In the genomic region with DNA sequence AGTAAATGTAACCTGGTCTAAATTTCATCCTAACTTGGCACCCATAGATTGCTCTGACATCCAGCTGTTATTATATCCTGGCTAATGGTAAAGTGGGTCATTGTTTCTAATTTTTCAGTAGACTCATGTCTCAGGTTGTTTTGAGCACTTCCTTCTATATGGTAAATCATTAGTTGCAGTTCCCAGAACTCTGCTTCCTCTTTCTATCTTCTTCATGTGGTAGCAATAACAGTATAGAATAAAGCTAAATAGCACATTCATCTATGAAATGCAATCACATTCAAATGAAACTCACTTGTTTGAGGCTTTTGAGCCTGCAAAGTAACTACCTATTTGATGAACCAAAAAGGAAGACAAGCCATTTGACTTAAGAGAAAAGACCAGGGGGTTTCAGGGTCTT, we compare ENCODE assay signal across 13 cellular contexts.
A peak's percentile ranks its signal among the peaks of the same experiment; 100 is the strongest.
DNase-seq lines count a peak whose midpoint lies in the region; ATAC-seq and TF ChIP-seq lines count a peak whose summit lies in the region.
"Had no signal": no experiment of that assay in that cellular context is flagged by ENCODE, and none has a peak within 500 bp of the region (broad histone marks: within the 10 kb centered on the region; RNA-seq: fewer than 3 reads in every experiment).

No MANE protein-coding gene starts in this region.

- no peak for DNase-seq in activated CD8-positive, alpha-beta T cell treated with anti-CD3 and anti-CD28 coated beads for 36 hours
- DNase-seq in heart right ventricle: no peak
- no peak for DNase-seq in NCI-H774 (lab: John Stamatoyannopoulos, UW)
- DNase-seq in HAP-1 (ENCODE audit: low spot score in 2 of 2): no peak
- DNase-seq in ascending aorta (ENCODE audit: low spot score in 2 of 2): no peak
- DNase-seq: Caco-2, NCI-H524, small intestine had no signal

- H3K27me3 Mint-ChIP-seq in activated CD8-positive, alpha-beta T cell treated with anti-CD3 and anti-CD28 coated beads for 36 hours: no peaks in the 10 kb centered on the region
- H3K27me3 Mint-ChIP-seq: activated T-helper 17 cell treated with anti-CD3 and anti-CD28 coated beads, Interleukin-2, amount 50 U/mL, for 72 hours; stimulated activated naive CD8-positive, alpha-beta T cell treated with anti-CD3 and anti-CD28 coated beads, Interleukin-15, Interleukin-2, amounts not matched to agents 100 ng/mL and 50 ng/mL, for 24 hours had no signal

- H3K9me3 Mint-ChIP-seq in activated CD8-positive, alpha-beta T cell treated with anti-CD3 and anti-CD28 coated beads for 36 hours: no peaks in the 10 kb centered on the region
- H3K9me3 Mint-ChIP-seq: activated T-helper 17 cell treated with anti-CD3 and anti-CD28 coated beads, Interleukin-2, amount 50 U/mL, for 72 hours; stimulated activated naive CD8-positive, alpha-beta T cell treated with anti-CD3 and anti-CD28 coated beads, Interleukin-15, Interleukin-2, amounts not matched to agents 100 ng/mL and 50 ng/mL, for 24 hours had no signal

- H3K4me3 ChIP-seq in heart right ventricle: no peak overlapping the region
- no peak overlapping the region for H3K4me3 ChIP-seq in HAP-1
- no peak overlapping the region for H3K4me3 ChIP-seq in ascending aorta

- H3K27ac ChIP-seq in heart right ventricle (no peak overlapping the region), ascending aorta (no peak overlapping the region)

- peaks cover 0 to 24% (median 0%) of the 10 kb centered on the region in 9 donors for H3K4me1 ChIP-seq in heart right ventricle
- no peaks in the 10 kb centered on the region for H3K4me1 ChIP-seq in HAP-1
- H3K4me1 ChIP-seq in ascending aorta: no peaks in the 10 kb centered on the region
- H3K4me1 ChIP-seq: Caco-2 had no signal

- POLR2A ChIA-PET in activated CD8-positive, alpha-beta T cell treated with anti-CD3 and anti-CD28 coated beads for 36 hours (lab: Charles Lee): interaction anchor here (1.2 kb wide), 1 partner anchor 10 kb away, joined by 5 read pairs; no protein-coding TSS in a partner anchor

- peaks cover 9% of the 10 kb centered on the region for H3K4me1 Mint-ChIP-seq in activated CD8-positive, alpha-beta T cell treated with anti-CD3 and anti-CD28 coated beads for 36 hours (ENCODE audit: low read depth)
- H3K4me1 Mint-ChIP-seq: activated T-helper 17 cell treated with anti-CD3 and anti-CD28 coated beads, Interleukin-2, amount 50 U/mL, for 72 hours had no signal

- H3K27me3 ChIP-seq in heart right ventricle: no peaks in the 10 kb centered on the region
- no peaks in the 10 kb centered on the region for H3K27me3 ChIP-seq in HAP-1 (ENCODE audit: low read depth)
- no peaks in the 10 kb centered on the region for H3K27me3 ChIP-seq in ascending aorta

- in situ Hi-C loops in HAP-1 (cut with MboI; ENCODE audit: low sequenced_read_pairs): loop anchor here (25.0 kb wide), 1 partner anchor 362 kb away; the partner anchor contains the start of genes ADCY4 and RIPK3

- no peak overlapping the region for H3K4me3 Mint-ChIP-seq in activated CD8-positive, alpha-beta T cell treated with anti-CD3 and anti-CD28 coated beads for 36 hours
- H3K4me3 Mint-ChIP-seq: activated T-helper 17 cell treated with anti-CD3 and anti-CD28 coated beads, Interleukin-2, amount 50 U/mL, for 72 hours; stimulated activated naive CD8-positive, alpha-beta T cell treated with anti-CD3 and anti-CD28 coated beads, Interleukin-15, Interleukin-2, amounts not matched to agents 100 ng/mL and 50 ng/mL, for 24 hours had no signal

- intact Hi-C loops in activated CD8-positive, alpha-beta T cell treated with anti-CD3 and anti-CD28 coated beads for 36 hours (cut with micrococcal nuclease): no loop called here
- intact Hi-C loops in heart right ventricle (cut with DNase I): no loop called here
- intact Hi-C loops in ascending aorta (cut with DNase I): no loop called here

- H3K36me3 Mint-ChIP-seq in activated CD8-positive, alpha-beta T cell treated with anti-CD3 and anti-CD28 coated beads for 36 hours (ENCODE audit: low read depth): peaks cover 1% of the 10 kb centered on the region

- TF ChIP-seq CTCF in activated CD8-positive, alpha-beta T cell treated with anti-CD3 and anti-CD28 coated beads for 36 hours (IDR thresholded peaks at IDR 0.05): no peak
- TF ChIP-seq CTCF in heart right ventricle (IDR thresholded peaks at IDR 0.05) (no peak), ascending aorta (IDR thresholded peaks at IDR 0.05) (no peak)

- CTCF ChIA-PET in activated CD8-positive, alpha-beta T cell treated with anti-CD3 and anti-CD28 coated beads for 36 hours (lab: Charles Lee): interaction anchor here (1.2 to 3.0 kb wide), 3 partner anchors 11 to 93 kb away, joined by 3 to 28 read pairs (median 9); no protein-coding TSS in a partner anchor

- H3K27ac Mint-ChIP-seq in activated CD8-positive, alpha-beta T cell treated with anti-CD3 and anti-CD28 coated beads for 36 hours: peak overlapping the region; percentile 0
- H3K27ac Mint-ChIP-seq: activated T-helper 17 cell treated with anti-CD3 and anti-CD28 coated beads, Interleukin-2, amount 50 U/mL, for 72 hours had no signal

- H3K9me3 ChIP-seq in heart right ventricle (no peaks in the 10 kb centered on the region), HAP-1 (no peaks in the 10 kb centered on the region), ascending aorta (no peaks in the 10 kb centered on the region)
- H3K9me3 ChIP-seq: Caco-2 had no signal

- H3K36me3 ChIP-seq in heart right ventricle (no peaks in the 10 kb centered on the region), HAP-1 (replicated peaks) (no peaks in the 10 kb centered on the region), ascending aorta (no peaks in the 10 kb centered on the region)

- ATAC-seq in GM18517 (IDR thresholded peaks at IDR 0.05; ENCODE audit: unreplicated experiment): peak; percentile 62
- peak; percentile 63 for ATAC-seq in GM21447 (IDR thresholded peaks at IDR 0.05; ENCODE audit: unreplicated experiment)
- ATAC-seq in HG03354 (IDR thresholded peaks at IDR 0.05; ENCODE audit: poor library complexity, severe bottlenecking, unreplicated experiment): peak; percentile 69
- no peak for ATAC-seq in activated CD8-positive, alpha-beta T cell treated with anti-CD3 and anti-CD28 coated beads for 36 hours
- no peak for ATAC-seq in heart right ventricle
- ATAC-seq: activated T-helper 17 cell treated with anti-CD3 and anti-CD28 coated beads, Interleukin-2, amount 50 U/mL, for 72 hours had no signal

Comparison
In these comparisons a context has a peak if more than half of its experiments do, and no peak if none do; other contexts are left out.
1. ATAC-seq: peak in GM18517 (single experiment), GM21447 (single experiment) and HG03354 (single experiment); none in activated CD8-positive, alpha-beta T cell treated with anti-CD3 and anti-CD28 coated beads for 36 hours (single experiment) and heart right ventricle (0 of 8).